8 cellular contexts compared by ENCODE assay signal in the genomic region with DNA sequence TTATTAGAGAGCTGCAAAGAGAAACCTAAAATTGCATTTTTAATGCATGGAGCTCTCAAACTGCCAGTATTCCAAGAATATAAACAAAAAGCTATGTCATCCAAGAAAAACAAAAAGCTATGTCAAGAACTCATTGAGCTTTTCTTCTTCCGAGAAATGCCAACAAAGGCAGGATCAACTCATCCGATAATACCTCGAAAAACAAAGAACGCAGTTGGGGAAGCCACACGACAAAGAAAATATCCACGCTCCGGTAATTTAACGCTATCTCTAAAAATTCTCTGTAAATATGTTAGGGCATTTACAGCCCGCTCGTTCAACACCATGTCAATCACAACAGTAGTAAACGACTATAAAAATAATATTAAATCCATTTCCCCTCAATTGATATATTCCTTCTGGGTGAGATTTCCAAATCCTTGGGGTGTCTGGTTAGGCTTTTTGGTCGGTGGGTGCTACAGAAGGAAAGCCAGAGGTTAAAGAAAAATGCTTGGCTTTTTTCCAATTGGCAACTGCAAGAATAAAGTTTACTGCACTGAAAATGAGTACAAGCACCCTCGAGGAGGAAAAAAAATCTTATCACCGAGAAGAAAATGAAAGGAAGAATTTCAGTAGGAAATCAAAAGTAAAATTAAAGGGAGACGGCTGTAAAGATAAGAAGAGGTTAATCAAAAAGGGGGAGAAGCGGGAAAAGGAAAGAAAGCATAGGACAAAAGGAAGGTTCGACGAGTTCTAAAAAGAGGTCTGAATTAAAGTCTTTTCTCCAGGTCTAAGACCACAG. TPM values are rescaled to one million over a fixed set of nuclear protein-coding genes. Genes with fewer than 3 reads are reported as not detected.
DNase-seq lines count a peak whose midpoint lies in the region; ATAC-seq and TF ChIP-seq lines count a peak whose summit lies in the region.

No MANE protein-coding gene starts in this region.

- no peaks in the 10 kb centered on the region for H3K36me3 ChIP-seq in brain microvascular endothelial cell (replicated peaks)

- H3K9me3 Mint-ChIP-seq in type B pancreatic cell, result no peaks in the 10 kb centered on the region

- DNase-seq in DMS 273 (lab: John Stamatoyannopoulos, UW; ENCODE audit: unreplicated experiment), result peak; percentile 66
- DNase-seq in DMS 273 treated with DMSO at 0.1 percent for 48 hours (lab: John Stamatoyannopoulos, UW), result no peak
- DNase-seq in NCI-H2107 (lab: John Stamatoyannopoulos, UW), result peak; percentile 37
- DNase-seq in brain microvascular endothelial cell, result no peak
- DNase-seq in lung microvascular endothelial cell (ENCODE audit: low read depth in 2 of 2), result peak; percentile 26 to 38
- no peak for DNase-seq in type B pancreatic cell (ENCODE audit: extremely low spot score, unreplicated experiment)
- no peak for DNase-seq in GM20000 (ENCODE audit: low spot score)

- ATAC-seq in esophagus mucosa, result no peak

- H3K4me3 ChIP-seq in brain microvascular endothelial cell (ENCODE audit: low read depth, low read length), result peak overlapping the region; percentile 100

- H3K27me3 Mint-ChIP-seq in type B pancreatic cell, result peaks cover 6% of the 10 kb centered on the region

- peaks cover 26% of the 10 kb centered on the region for H3K36me3 Mint-ChIP-seq in type B pancreatic cell

- peaks cover 32% of the 10 kb centered on the region for H3K4me1 Mint-ChIP-seq in type B pancreatic cell (ENCODE audit: unreplicated experiment)

- H3K27ac ChIP-seq in brain microvascular endothelial cell, result peak overlapping the region; percentile 90

- no peaks in the 10 kb centered on the region for H3K27me3 ChIP-seq in brain microvascular endothelial cell (replicated peaks)

- in situ Hi-C loops in brain microvascular endothelial cell (cut with HindIII; ENCODE audit: low pct_ligation_motif_present, low sequenced_read_pairs), result no loop called here

- TF ChIP-seq CTCF in brain microvascular endothelial cell (IDR thresholded peaks at IDR 0.05; ENCODE audit: low read depth, low read length, missing control alignments) (no peak), type B pancreatic cell (conservative IDR thresholded peaks at IDR 0.05) (no peak), GM20000 (IDR thresholded peaks at IDR 0.05; ENCODE audit: extremely low read depth, missing control alignments) (no peak)

- peak overlapping the region; percentile 99 for H3K27ac Mint-ChIP-seq in type B pancreatic cell

- H3K4me3 Mint-ChIP-seq in type B pancreatic cell, result peak overlapping the region; percentile 96

RNA-seq across cellular contexts. Expression of a gene that starts 0.9 kb away (rescaled TPM):
- 71.3 and 87.5 TPM in 2 replicates for total RNA-seq in lung microvascular endothelial cell
- 176 and 300 TPM in 2 replicates for total RNA-seq in type B pancreatic cell (ENCODE audit: low replicate concordance)
- 45.8 TPM for total RNA-seq in esophagus mucosa

RNA-seq across cellular contexts. Expression of a gene that starts 10.4 kb away (rescaled TPM):
- 22.2 and 28.6 TPM in 2 replicates for total RNA-seq in lung microvascular endothelial cell
- total RNA-seq in type B pancreatic cell (ENCODE audit: low replicate concordance), result 76.8 and 80.8 TPM in 2 replicates
- total RNA-seq in esophagus mucosa, result 63.1 TPM

RNA-seq across cellular contexts. Expression of a gene that starts 46.0 kb away (rescaled TPM):
- total RNA-seq in lung microvascular endothelial cell, result 141 and 197 TPM in 2 replicates
- total RNA-seq in type B pancreatic cell (ENCODE audit: low replicate concordance), result 153 and 187 TPM in 2 replicates
- total RNA-seq in esophagus mucosa, result 172 TPM

RNA-seq across cellular contexts. Expression of a gene that starts 54.3 kb away (rescaled TPM):
- total RNA-seq in lung microvascular endothelial cell (10.7 and 20.3 TPM in 2 replicates), type B pancreatic cell (ENCODE audit: low replicate concordance) (49.6 and 50.7 TPM in 2 replicates), esophagus mucosa (26.0 TPM)

RNA-seq across cellular contexts. Expression of a gene that starts 56.7 kb away (rescaled TPM):
- total RNA-seq in lung microvascular endothelial cell (7.2 and 15.5 TPM in 2 replicates), type B pancreatic cell (ENCODE audit: low replicate concordance) (15.5 and 18.8 TPM in 2 replicates), esophagus mucosa (4.9 TPM)

Comparison
In these comparisons a context has a peak if more than half of its experiments do, and no peak if none do; other contexts are left out.
1. DNase-seq: peak in DMS 273 (single experiment), NCI-H2107 (single experiment) and lung microvascular endothelial cell (2 of 2); none in DMS 273 treated with DMSO at 0.1 percent for 48 hours (single experiment), brain microvascular endothelial cell (single experiment), type B pancreatic cell (single experiment) and GM20000 (single experiment).